ENCODE assay signal across 30 cellular contexts in genomic region chr4:61299316-61299715, GRCh38.
"Had no signal": no experiment of that assay in that cellular context is flagged by ENCODE, and none has a peak within 500 bp of the region (broad histone marks: within the 10 kb centered on the region; RNA-seq: fewer than 3 reads in every experiment).

No MANE protein-coding gene starts in this region.

- H3K27ac Mint-ChIP-seq: activated naive CD8-positive, alpha-beta T cell; stimulated activated naive B cell treated with anti-CD40 and anti-IgM and Interleukin-4, amounts not matched to agents 10 μg/mL and 1 μg/mL and 100 μg/mL, for 72 hours had no signal

- H3K27ac ChIP-seq: epithelial cell of prostate, esophagus squamous epithelium, pancreas, psoas muscle, stomach, suprapubic skin, tibial artery, upper lobe of right lung, VCaP had no signal

- H3K4me3 Mint-ChIP-seq: activated naive CD8-positive, alpha-beta T cell; central memory CD8-positive, alpha-beta T cell; nephron; stimulated activated naive B cell treated with anti-CD40 and anti-IgM and Interleukin-4, amounts not matched to agents 10 μg/mL and 1 μg/mL and 100 μg/mL, for 72 hours had no signal

- H3K4me1 ChIP-seq: esophagus squamous epithelium, pancreas, psoas muscle, suprapubic skin, upper lobe of right lung had no signal

- FAIRE-seq: bronchial epithelial cell, colon, keratinocyte had no signal

- H3K27me3 Mint-ChIP-seq: activated naive CD8-positive, alpha-beta T cell; central memory CD8-positive, alpha-beta T cell; stimulated activated naive B cell treated with anti-CD40 and anti-IgM and Interleukin-4, amounts not matched to agents 10 μg/mL and 1 μg/mL and 100 μg/mL, for 72 hours had no signal

- H3K4me3 ChIP-seq: esophagus squamous epithelium, mucosa of descending colon, pancreas, psoas muscle, smooth muscle cell, stomach, suprapubic skin, tibial artery, upper lobe of right lung had no signal

- H3K36me3 ChIP-seq: esophagus squamous epithelium, pancreas, stomach, suprapubic skin, tibial artery, upper lobe of right lung had no signal

- DNase-seq: activated CD4-positive, alpha-beta T cell treated with anti-CD3 and anti-CD28 coated beads for 4 hours; activated CD4-positive, alpha-beta T cell treated with anti-CD3 and anti-CD28 coated beads, Interleukin-2, amount 50 U/mL, for 4 hours; activated effector memory CD4-positive, alpha-beta T cell treated with Interleukin-2 at 50 U/mL for 16 hours; activated naive CD4-positive, alpha-beta T cell treated with Interleukin-2 at 50 U/mL for 16 hours; anterior cingulate cortex; dermis blood vessel endothelial cell; effector CD4-positive, alpha-beta T cell; esophagus squamous epithelium; foreskin melanocyte; hippocampal formation; left cardiac atrium; left ventricle myocardium superior; mucosa of descending colon; pancreas; psoas muscle; stimulated activated CD4-positive, alpha-beta T cell treated with anti-CD3 and anti-CD28 coated beads, Interleukin-1b, Interleukin-23, amount 100 ng/mL, for 48 hours; stimulated activated naive B cell treated with anti-CD40 and anti-IgM and Interleukin-4, amounts not matched to agents 10 μg/mL and 1 μg/mL and 100 μg/mL, for 72 hours; stomach; tibial artery; upper lobe of right lung had no signal

- H3K36me3 Mint-ChIP-seq: activated naive CD8-positive, alpha-beta T cell; stimulated activated naive B cell treated with anti-CD40 and anti-IgM and Interleukin-4, amounts not matched to agents 10 μg/mL and 1 μg/mL and 100 μg/mL, for 72 hours had no signal

- H3K27me3 ChIP-seq: esophagus squamous epithelium, pancreas, stomach, suprapubic skin, tibial artery, upper lobe of right lung had no signal

- ATAC-seq: left cardiac atrium; left ventricle myocardium superior; mucosa of descending colon; pancreas; psoas muscle; stimulated activated naive B cell treated with anti-CD40 and anti-IgM and Interleukin-4, amounts not matched to agents 10 μg/mL and 1 μg/mL and 100 μg/mL, for 72 hours; upper lobe of right lung had no signal

- H3K4me1 Mint-ChIP-seq: central memory CD8-positive, alpha-beta T cell; stimulated activated naive B cell treated with anti-CD40 and anti-IgM and Interleukin-4, amounts not matched to agents 10 μg/mL and 1 μg/mL and 100 μg/mL, for 72 hours had no signal

- H3K9me3 Mint-ChIP-seq: nephron; stimulated activated naive B cell treated with anti-CD40 and anti-IgM and Interleukin-4, amounts not matched to agents 10 μg/mL and 1 μg/mL and 100 μg/mL, for 72 hours had no signal

- H3K9me3 ChIP-seq: esophagus squamous epithelium, mucosa of descending colon, pancreas, psoas muscle, stomach, suprapubic skin, tibial artery, upper lobe of right lung had no signal

- H3K4me2 ChIP-seq: smooth muscle cell had no signal
